In genomic region chr5:1801061-1801953, GRCh38 we compare ENCODE assay signal across 8 cellular contexts. TPM values are rescaled to one million over a fixed set of nuclear protein-coding genes. Genes with fewer than 3 reads are reported as not detected.
DNase-seq lines count a peak whose midpoint lies in the region; ATAC-seq and TF ChIP-seq lines count a peak whose summit lies in the region.

TSS of gene NDUFS6 (plus strand) at chr5:1801407. CDS start at chr5:1801418, 11 bp downstream.

- H3K27me3 ChIP-seq in dorsolateral prefrontal cortex (no peaks in the 10 kb centered on the region), right lobe of liver (no peaks in the 10 kb centered on the region)

- ATAC-seq in GM19035 (IDR thresholded peaks at IDR 0.05; ENCODE audit: unreplicated experiment) (peak; percentile 57), HG03342 (IDR thresholded peaks at IDR 0.05; ENCODE audit: unreplicated experiment) (peak; percentile 54), right lobe of liver (peak; percentile 70 to 82 (median 74))

- peaks cover 0 to 54% (median 19%) of the 10 kb centered on the region in 4 donors for H3K36me3 ChIP-seq in right lobe of liver

- H3K27ac ChIP-seq in dorsolateral prefrontal cortex (peak within 1 kb of the TSS; percentile 66 to 96 (median 91)), right lobe of liver (peak within 1 kb of the TSS; percentile 61 to 83 (median 71))

- intact Hi-C loops in dorsolateral prefrontal cortex (cut with DNase I) (loop anchor here in 1 of 2 donors (10.0 kb wide), 1 partner anchor 457 kb away; the partner anchor contains the start of gene CLPTM1L), right lobe of liver (cut with DNase I) (no loop called here)

- no peaks in the 10 kb centered on the region for H3K9me3 ChIP-seq in right lobe of liver

- TF ChIP-seq CTCF in dorsolateral prefrontal cortex (IDR thresholded peaks at IDR 0.05 in 54 of 56, conservative IDR thresholded peaks at IDR 0.05 in 2 of 56; ENCODE audit: low read depth in 1 of 56, partially characterized antibody in 56 of 56) (peak in 29 of 56 donors; percentile 7 to 53 (median 24)), right lobe of liver (IDR thresholded peaks at IDR 0.05) (no peak)

- no peak for TF ChIP-seq POLR2A in right lobe of liver (IDR thresholded peaks at IDR 0.05)

- H3K4me1 ChIP-seq in right lobe of liver, result peaks cover 0 to 14% (median 6%) of the 10 kb centered on the region in 4 donors

- whole genome bisulfite sequencing in right lobe of liver (ENCODE audit: insufficient coverage, low coverage, low lambda C conversion rate, missing lambda C conversion rate), result 0% methylated on average over 12 of the region's 77 CpGs

- peak; percentile 50 to 55 for DNase-seq in AML-193 (lab: John Stamatoyannopoulos, UW)
- DNase-seq in NCI-H524 treated with DMSO at 0.1 percent for 48 hours (lab: John Stamatoyannopoulos, UW), result peak; percentile 21
- DNase-seq in activated CD4-positive, alpha-beta T cell treated with anti-CD3 and anti-CD28 coated beads, Interleukin-2, amount 50 U/mL, for 24 hours (ENCODE audit: low read depth in 1 of 2, low spot score in 1 of 2), result peak; percentile 57 to 72
- peak; percentile 68 to 90 (median 77) for DNase-seq in dorsolateral prefrontal cortex
- peak; percentile 86 to 88 (median 87) for DNase-seq in right lobe of liver
- DNase-seq in stimulated activated CD4-positive, alpha-beta T cell treated with anti-CD3 and anti-CD28 coated beads, Interleukin-4, amount 100 ng/mL, for 24 hours, result peak; percentile 84

- peak within 1 kb of the TSS; percentile 70 to 100 (median 97) for H3K4me3 ChIP-seq in dorsolateral prefrontal cortex
- H3K4me3 ChIP-seq in right lobe of liver, result peak within 1 kb of the TSS; percentile 95 to 98 (median 97)

RNA-seq across cellular contexts. Expression of gene NDUFS6, which starts in this region (rescaled TPM):
- total RNA-seq in dorsolateral prefrontal cortex (10 to 100 TPM; 14.4 to 41.9 (median 22.8) TPM), right lobe of liver (10 to 100 TPM; 16.5 to 57.5 (median 23.7) TPM)

Comparison
In these comparisons a context has a peak if more than half of its experiments do, and no peak if none do; other contexts are left out.
1. Peak in every context shown above with its lines: DNase-seq, ATAC-seq, H3K4me3 ChIP-seq and H3K27ac ChIP-seq.
2. DNase-seq: peak in every context shown above with its lines; median percentile 87 in right lobe of liver; 84 in stimulated activated CD4-positive, alpha-beta T cell treated with anti-CD3 and anti-CD28 coated beads, Interleukin-4, amount 100 ng/mL, for 24 hours; 77 in dorsolateral prefrontal cortex; 64 in activated CD4-positive, alpha-beta T cell treated with anti-CD3 and anti-CD28 coated beads, Interleukin-2, amount 50 U/mL, for 24 hours; 52 in AML-193; 21 in NCI-H524 treated with DMSO at 0.1 percent for 48 hours.
3. CTCF ChIP-seq: peak in dorsolateral prefrontal cortex (29 of 56); none in right lobe of liver (0 of 4).